In the genomic region with DNA sequence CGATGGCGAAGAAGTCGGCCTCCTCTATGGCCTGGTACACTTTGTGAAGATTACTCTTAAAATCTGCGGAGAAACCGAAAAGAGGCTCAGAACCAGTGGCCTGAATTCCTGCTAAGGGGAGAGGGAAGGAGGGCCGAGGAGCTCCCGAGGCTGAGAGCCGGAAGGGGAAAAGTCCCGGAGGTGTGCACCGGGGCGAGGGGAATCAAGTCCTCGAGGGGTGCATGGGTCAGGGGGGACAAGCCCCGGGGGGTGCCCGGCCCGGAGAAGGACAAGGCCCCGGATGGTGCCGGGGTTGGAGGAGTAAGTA, we compare ENCODE assay signal across 1 cellular context.
A peak's percentile ranks its signal among the peaks of the same experiment; 100 is the strongest.
TF ChIP-seq lines count a peak whose summit lies in the region.

No MANE protein-coding gene starts in this region.

TF ChIP-seq in H1, 55 proteins besides CTCF, POLR2A, EP300 and RAD21:
- TF ChIP-seq SAP30 (IDR thresholded peaks at IDR 0.05; ENCODE audit: insufficient read depth, insufficient replicate concordance, low read length) (peak; percentile 54), MAFK (IDR thresholded peaks at IDR 0.05; ENCODE audit: low read depth, low read length) (no peak)
